Comparison of ENCODE assay signal across 10 cellular contexts in the genomic region with DNA sequence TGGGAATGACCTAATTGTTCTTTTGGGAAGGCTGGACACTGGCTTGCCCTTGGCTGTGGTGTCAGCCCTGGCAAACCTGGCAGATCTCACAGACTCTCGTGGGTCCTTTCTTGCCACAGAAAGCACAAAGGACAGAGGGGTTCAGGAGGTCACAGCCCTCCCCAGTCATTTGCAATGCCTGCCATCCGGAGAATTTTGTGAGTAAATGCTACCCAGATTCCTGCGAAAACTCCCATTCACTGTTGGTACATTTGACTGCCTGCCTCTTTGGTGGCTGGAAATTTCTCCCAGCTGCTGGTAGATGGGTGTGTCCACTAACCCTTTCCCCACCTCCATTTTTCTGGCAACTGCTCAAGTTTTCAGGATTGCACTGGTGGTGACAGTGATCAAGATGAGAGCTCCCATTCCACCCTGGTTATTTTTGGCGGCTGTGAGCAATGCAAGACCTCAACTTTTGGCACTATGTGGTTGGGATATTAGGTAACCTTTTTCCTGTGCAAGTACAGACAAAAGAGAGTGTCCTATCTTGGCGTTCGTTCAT.
A peak's percentile ranks its signal among the peaks of the same experiment; 100 is the strongest.
DNase-seq lines count a peak whose midpoint lies in the region; ATAC-seq and TF ChIP-seq lines count a peak whose summit lies in the region.
"Had no signal": no experiment of that assay in that cellular context is flagged by ENCODE, and none has a peak within 500 bp of the region (broad histone marks: within the 10 kb centered on the region; RNA-seq: fewer than 3 reads in every experiment).

No MANE protein-coding gene starts in this region.

- H2AFZ ChIP-seq in MM.1S (ENCODE audit: low read length) = no peak overlapping the region
- H2AFZ ChIP-seq: parathyroid adenoma had no signal

- H3K4me1 ChIP-seq in MM.1S (ENCODE audit: low read length) = no peaks in the 10 kb centered on the region
- H3K4me1 ChIP-seq: parathyroid adenoma had no signal

- no peaks in the 10 kb centered on the region for H4K20me1 ChIP-seq in MM.1S (ENCODE audit: insufficient read depth, low read length)

- DNase-seq in AG10803 (ENCODE audit: low read depth) (peak; percentile 93), NCI-H1105 (lab: John Stamatoyannopoulos, UW) (peak; percentile 89), cardiac fibroblast (ENCODE audit: low read depth in 2 of 2) (peak; percentile 97), left colon (no peak), MM.1S (no peak), type B pancreatic cell (ENCODE audit: extremely low spot score, unreplicated experiment) (no peak)
- DNase-seq in activated CD4-positive, alpha-beta T cell treated with anti-CD3 and anti-CD28 coated beads for 1 hour = no peak

- no peak overlapping the region for H3K27ac Mint-ChIP-seq in type B pancreatic cell

- no peak overlapping the region for H3K4me2 ChIP-seq in MM.1S (ENCODE audit: low read depth, low read length)

- no peaks in the 10 kb centered on the region for H3K27me3 Mint-ChIP-seq in type B pancreatic cell

- H3K36me3 Mint-ChIP-seq in type B pancreatic cell = no peaks in the 10 kb centered on the region

- H3K27ac ChIP-seq in MM.1S (ENCODE audit: low read length) = no peak overlapping the region
- H3K27ac ChIP-seq: HL-60, parathyroid adenoma had no signal

- no peaks in the 10 kb centered on the region for H3F3A ChIP-seq in MM.1S (ENCODE audit: insufficient read depth, low read length)

- H3K9me3 Mint-ChIP-seq in type B pancreatic cell = no peaks in the 10 kb centered on the region

- peak; percentile 29 for ATAC-seq in left colon
- ATAC-seq in HG03097 (IDR thresholded peaks at IDR 0.05; ENCODE audit: low FRiP score, unreplicated experiment) = no peak

- no peaks in the 10 kb centered on the region for H3K79me2 ChIP-seq in MM.1S (ENCODE audit: low read length)
- H3K79me2 ChIP-seq: parathyroid adenoma had no signal

- H3K4me3 ChIP-seq in AG10803 (ENCODE audit: low read length) = no peak overlapping the region
- no peak overlapping the region for H3K4me3 ChIP-seq in cardiac fibroblast (replicated peaks in 1 of 2; ENCODE audit: low read depth in 2 of 2, low read length in 2 of 2)
- no peak overlapping the region for H3K4me3 ChIP-seq in MM.1S (ENCODE audit: low read length)

- TF ChIP-seq CTCF in AG10803 (conservative IDR thresholded peaks at IDR 0.05; ENCODE audit: low read length) (no peak), cardiac fibroblast (IDR thresholded peaks at IDR 0.05; ENCODE audit: low read depth, low read length) (no peak), MM.1S (IDR thresholded peaks at IDR 0.05; ENCODE audit: low read length) (no peak), type B pancreatic cell (conservative IDR thresholded peaks at IDR 0.05) (no peak)

- peaks cover 24% of the 10 kb centered on the region for H3K4me1 Mint-ChIP-seq in type B pancreatic cell (ENCODE audit: unreplicated experiment)

- no peak overlapping the region for H3K4me3 Mint-ChIP-seq in type B pancreatic cell

- no peaks in the 10 kb centered on the region for H3K27me3 ChIP-seq in MM.1S (replicated peaks; ENCODE audit: insufficient read depth, low read length)

- H3K36me3 ChIP-seq in MM.1S (replicated peaks; ENCODE audit: insufficient read depth, low read length) = no peaks in the 10 kb centered on the region

- intact Hi-C loops in left colon (cut with DNase I, micrococcal nuclease) = no loop called here

- no peaks in the 10 kb centered on the region for H3K9me2 ChIP-seq in MM.1S (replicated peaks; ENCODE audit: insufficient read depth, low read length)

- H3K9ac ChIP-seq in MM.1S (ENCODE audit: low read length) = no peak overlapping the region
- H3K9ac ChIP-seq: parathyroid adenoma had no signal

- no peaks in the 10 kb centered on the region for H3K9me3 ChIP-seq in MM.1S (replicated peaks; ENCODE audit: insufficient read depth, low read length)

Comparison
In these comparisons a context has a peak if more than half of its experiments do, and no peak if none do; other contexts are left out.
1. DNase-seq: peak in AG10803 (single experiment), NCI-H1105 (single experiment) and cardiac fibroblast (2 of 2); none in left colon (0 of 2), MM.1S (single experiment), activated CD4-positive, alpha-beta T cell treated with anti-CD3 and anti-CD28 coated beads for 1 hour (single experiment) and type B pancreatic cell (single experiment).